In the genomic region with DNA sequence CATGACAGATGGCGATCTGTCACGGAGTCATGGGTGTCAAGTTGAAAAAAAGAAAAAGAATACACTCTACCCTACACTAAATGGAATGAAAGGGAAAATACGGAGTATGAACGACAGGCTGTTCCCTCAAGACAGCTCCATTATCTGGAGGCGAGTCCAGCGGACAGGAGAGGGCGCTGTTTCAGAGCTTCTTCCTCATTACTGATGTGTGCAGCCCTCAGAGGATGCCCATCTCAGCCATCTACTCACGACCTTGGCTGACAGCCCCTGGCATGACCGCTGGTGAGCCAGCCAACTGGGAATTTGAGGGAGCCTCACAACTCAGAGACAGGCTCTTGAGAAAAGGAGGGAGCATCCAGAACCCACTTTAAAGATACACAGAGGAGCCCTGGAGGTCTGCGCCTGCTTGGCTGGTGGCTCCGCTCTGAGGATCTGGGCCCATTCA, we compare ENCODE assay signal across 8 cellular contexts. TPM values are rescaled to one million over a fixed set of nuclear protein-coding genes. Genes with fewer than 3 reads are reported as not detected.
DNase-seq lines count a peak whose midpoint lies in the region; ATAC-seq and TF ChIP-seq lines count a peak whose summit lies in the region.

No MANE protein-coding gene starts in this region.

- no CpG with 5 or more reads among the region's 11 CpGs for WGBS in mesendoderm (ENCODE audit: extremely low coverage, insufficient coverage, low lambda C conversion rate)

- H3K18ac ChIP-seq in mesendoderm (ENCODE audit: low read length) = no peak overlapping the region

- ATAC-seq in GM23338 (peak; percentile 94), HG02852 (IDR thresholded peaks at IDR 0.05; ENCODE audit: unreplicated experiment) (no peak)

- H3K27me3 ChIP-seq in GM23338 (ENCODE audit: insufficient read depth) (no peaks in the 10 kb centered on the region), mesendoderm (ENCODE audit: insufficient read depth, low read length, poor library complexity) (no peaks in the 10 kb centered on the region)
- no peaks in the 10 kb centered on the region for H3K27me3 ChIP-seq in effector memory CD4-positive, alpha-beta T cell (replicated peaks; ENCODE audit: control insufficient read depth, insufficient read depth, low read length, poor library complexity, severe bottlenecking)

- peak overlapping the region; percentile 66 for H3K4me2 ChIP-seq in GM23338
- H3K4me2 ChIP-seq in mesendoderm (ENCODE audit: low read length) = no peak overlapping the region

- H3K4me3 ChIP-seq in GM23338 (peak overlapping the region; percentile 25; the same call in 1 of the 2 replicates), mesendoderm (ENCODE audit: low read length) (no peak overlapping the region)
- H3K4me3 ChIP-seq in effector memory CD4-positive, alpha-beta T cell (ENCODE audit: insufficient read depth, low read depth, low read length, poor library complexity, severe bottlenecking) = no peak overlapping the region

- H3K27ac Mint-ChIP-seq in GM23338 = no peak overlapping the region

- H3K4me1 Mint-ChIP-seq in GM23338 = peaks cover 47% of the 10 kb centered on the region

- H3K36me3 Mint-ChIP-seq in GM23338 (ENCODE audit: low read depth) = no peaks in the 10 kb centered on the region; the same call in 2 of the 3 replicates

- no peak overlapping the region for H3K9ac ChIP-seq in mesendoderm (ENCODE audit: low read length)

- no peaks in the 10 kb centered on the region for H3K36me3 ChIP-seq in GM23338 (ENCODE audit: insufficient read depth)
- H3K36me3 ChIP-seq in effector memory CD4-positive, alpha-beta T cell (ENCODE audit: control insufficient read depth, insufficient read depth, low read length) = no peaks in the 10 kb centered on the region
- H3K36me3 ChIP-seq in mesendoderm (ENCODE audit: control insufficient read depth, insufficient read depth, low read length) = no peaks in the 10 kb centered on the region

- no peak overlapping the region for H3K23ac ChIP-seq in mesendoderm (ENCODE audit: low read length)

- H3K4me1 ChIP-seq in GM23338 (ENCODE audit: insufficient read depth) = peaks cover 25% of the 10 kb centered on the region
- H3K4me1 ChIP-seq in effector memory CD4-positive, alpha-beta T cell (ENCODE audit: control insufficient read depth, insufficient read depth, low read length, poor library complexity, severe bottlenecking) = peaks cover 42% of the 10 kb centered on the region
- peaks cover 12% of the 10 kb centered on the region for H3K4me1 ChIP-seq in mesendoderm (ENCODE audit: control insufficient read depth, low read depth, low read length)

- no peaks in the 10 kb centered on the region; the same call in 2 of the 3 replicates for H3K9me3 Mint-ChIP-seq in GM23338

- peaks cover 10% of the 10 kb centered on the region for H3K27me3 Mint-ChIP-seq in GM23338 (ENCODE audit: insufficient read depth, low read depth, poor library complexity)

- H3K9me3 ChIP-seq in effector memory CD4-positive, alpha-beta T cell (ENCODE audit: control insufficient read depth, low read length) = no peaks in the 10 kb centered on the region

- H4K8ac ChIP-seq in mesendoderm (ENCODE audit: low read depth, low read length) = no peak overlapping the region

- H4K5ac ChIP-seq in mesendoderm (ENCODE audit: low read length) = no peak overlapping the region

- no peak overlapping the region for H2BK120ac ChIP-seq in mesendoderm (ENCODE audit: low read depth, low read length)

- H2AFZ ChIP-seq in GM23338 = peak overlapping the region; percentile 91; the same call in 1 of the 2 replicates

- H3K79me2 ChIP-seq in GM23338 (replicated peaks; ENCODE audit: insufficient read depth) (no peaks in the 10 kb centered on the region), mesendoderm (ENCODE audit: control insufficient read depth, insufficient read depth, low read length) (no peaks in the 10 kb centered on the region)

- H2BK5ac ChIP-seq in mesendoderm (ENCODE audit: low read length) = no peak overlapping the region

- peak; percentile 83 to 93 for TF ChIP-seq CTCF in GM23338 (conservative IDR thresholded peaks at IDR 0.05; ENCODE audit: low read depth in 2 of 2)

- H3K56ac ChIP-seq in mesendoderm (ENCODE audit: low read length) = no peak overlapping the region

- H3K4ac ChIP-seq in mesendoderm (ENCODE audit: low read depth, low read length) = no peak overlapping the region

- H3K27ac ChIP-seq in GM23338 (ENCODE audit: low read depth) (no peak overlapping the region), mesendoderm (ENCODE audit: low read depth, low read length) (no peak overlapping the region)
- no peak overlapping the region for H3K27ac ChIP-seq in effector memory CD4-positive, alpha-beta T cell (ENCODE audit: insufficient read depth, low read length, poor library complexity, severe bottlenecking)

- no peaks in the 10 kb centered on the region for H3K9me2 ChIP-seq in GM23338 (ENCODE audit: insufficient read depth)

- no peak overlapping the region for H2AK5ac ChIP-seq in mesendoderm (ENCODE audit: low read length)

- H4K20me1 ChIP-seq in GM23338 (replicated peaks; ENCODE audit: insufficient read depth) = no peaks in the 10 kb centered on the region

- H3F3A ChIP-seq in GM23338 (replicated peaks; ENCODE audit: low read depth) = no peaks in the 10 kb centered on the region

- H2BK15ac ChIP-seq in mesendoderm (replicated peaks; ENCODE audit: low read depth) = no peak overlapping the region

- 0 out of 3 replicates have a peak overlapping the region, but pooled peaks have one; percentile 34 for H3K4me3 Mint-ChIP-seq in GM23338

- H3K79me1 ChIP-seq in mesendoderm (ENCODE audit: low read length) = no peaks in the 10 kb centered on the region

- peak; percentile 69 for DNase-seq in COLO668 (lab: John Stamatoyannopoulos, UW; ENCODE audit: unreplicated experiment)
- peak; percentile 92 for DNase-seq in GM23338 (ENCODE audit: low spot score)
- DNase-seq in NCI-H524 (lab: John Stamatoyannopoulos, UW) = peak; percentile 53 to 79
- DNase-seq in activated CD4-positive, alpha-beta T cell treated with anti-CD3 and anti-CD28 coated beads, Interleukin-2, amount 50 U/mL, for 4 hours = peak; percentile 81 to 83
- DNase-seq in effector memory CD4-positive, alpha-beta T cell = peak; percentile 44 to 68 (median 52)
- DNase-seq in mesendoderm = peak; percentile 88
- DNase-seq in stimulated activated CD8-positive, alpha-beta memory T cell treated with anti-CD3 and anti-CD28 coated beads, Interleukin-15, amount 100 ng/mL, for 48 hours (ENCODE audit: low read depth in 2 of 2) = peak; percentile 58 to 75

TF ChIP-seq in GM23338, 12 proteins besides CTCF, POLR2A, EP300 and RAD21:
- TF ChIP-seq, protein P1, sequence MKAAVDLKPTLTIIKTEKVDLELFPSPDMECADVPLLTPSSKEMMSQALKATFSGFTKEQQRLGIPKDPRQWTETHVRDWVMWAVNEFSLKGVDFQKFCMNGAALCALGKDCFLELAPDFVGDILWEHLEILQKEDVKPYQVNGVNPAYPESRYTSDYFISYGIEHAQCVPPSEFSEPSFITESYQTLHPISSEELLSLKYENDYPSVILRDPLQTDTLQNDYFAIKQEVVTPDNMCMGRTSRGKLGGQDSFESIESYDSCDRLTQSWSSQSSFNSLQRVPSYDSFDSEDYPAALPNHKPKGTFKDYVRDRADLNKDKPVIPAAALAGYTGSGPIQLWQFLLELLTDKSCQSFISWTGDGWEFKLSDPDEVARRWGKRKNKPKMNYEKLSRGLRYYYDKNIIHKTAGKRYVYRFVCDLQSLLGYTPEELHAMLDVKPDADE (IDR thresholded peaks at IDR 0.05) = no peak

RNA-seq across cellular contexts. Expression of a gene that starts 49.6 kb away (rescaled TPM):
- total RNA-seq in GM23338 (2014; rRNA removed; shearing (Covaris generic)) = 28.4 and 29.9 TPM in 2 replicates
- 41.9 and 45.1 TPM in 2 replicates for polyA plus RNA-seq in GM23338 (2016; fragmentation: Nextera tagmentation; extraction: Ambion mirVana)
- 44.4 TPM for polyA plus RNA-seq in mesendoderm (2013, experiment 1 of 2)
- polyA plus RNA-seq in mesendoderm (2013, experiment 2 of 2) = 44.1 TPM
